In genomic region chr3:186871403-186871924, GRCh38 we compare ENCODE assay signal across 1 cellular context.
A peak's percentile ranks its signal among the peaks of the same experiment; 100 is the strongest.
TF ChIP-seq lines count a peak whose summit lies in the region.

No MANE protein-coding gene starts in this region.

TF ChIP-seq in K562, 482 proteins besides CTCF, POLR2A, EP300 and RAD21 (continued from another document and continues in another):
- no peak for TF ChIP-seq RNF219 (CRISPR knock-in tag; IDR thresholded peaks at IDR 0.05)
- no peak for TF ChIP-seq THRB (CRISPR knock-in tag; conservative IDR thresholded peaks at IDR 0.05)
- no peak for TF ChIP-seq ZC3H11A (IDR thresholded peaks at IDR 0.05; ENCODE audit: low read depth, low read length)
- no peak for TF ChIP-seq ZNF184 (CRISPR knock-in tag; IDR thresholded peaks at IDR 0.05)
- TF ChIP-seq SOX6 (IDR thresholded peaks at IDR 0.05) = peak; percentile 81
- no peak for TF ChIP-seq NFYB (IDR thresholded peaks at IDR 0.05; ENCODE audit: extremely low read depth, insufficient read length)
- no peak for TF ChIP-seq ZBTB1 (CRISPR knock-in tag; IDR thresholded peaks at IDR 0.05; ENCODE audit: borderline replicate concordance, low read depth)
- no peak for TF ChIP-seq HNRNPK (IDR thresholded peaks at IDR 0.05; ENCODE audit: low read depth, low read length, poor library complexity, severe bottlenecking)
- no peak; the same call in 1 of the 2 replicates for TF ChIP-seq PHB2 (IDR thresholded peaks at IDR 0.05; ENCODE audit: low read depth)
- no peak for TF ChIP-seq XRCC3 (IDR thresholded peaks at IDR 0.05)
- no peak for TF ChIP-seq PCBP2 (IDR thresholded peaks at IDR 0.05; ENCODE audit: low read depth, low read length, poor library complexity, severe bottlenecking)
- TF ChIP-seq ZFP1 (CRISPR knock-in tag; IDR thresholded peaks at IDR 0.05) = no peak
- TF ChIP-seq CBFA2T2 (conservative IDR thresholded peaks at IDR 0.05) = peak; percentile 64
- TF ChIP-seq GATA2 (CRISPR knock-in tag; IDR thresholded peaks at IDR 0.05) = no peak
- TF ChIP-seq ZNF280B (CRISPR knock-in tag; IDR thresholded peaks at IDR 0.05) = no peak
- TF ChIP-seq DPF2 (IDR thresholded peaks at IDR 0.05) = peak; percentile 90
- TF ChIP-seq BDP1 (IDR thresholded peaks at IDR 0.05; ENCODE audit: insufficient read depth, insufficient read length) = no peak
- TF ChIP-seq GTF3C2 (IDR thresholded peaks at IDR 0.05; ENCODE audit: borderline replicate concordance, extremely low read depth, insufficient read length) = no peak
- TF ChIP-seq SMAD1 (IDR thresholded peaks at IDR 0.05; ENCODE audit: low read depth, low read length, partially characterized antibody) = no peak
- no peak for TF ChIP-seq MLX (CRISPR knock-in tag; conservative IDR thresholded peaks at IDR 0.05)
- TF ChIP-seq NR2C2 (CRISPR knock-in tag; IDR thresholded peaks at IDR 0.05) = no peak
- peak; percentile 29; the same call in 1 of the 2 replicates for TF ChIP-seq NR2C2 (tag; IDR thresholded peaks at IDR 0.05)
- no peak for TF ChIP-seq ZNF197 (CRISPR knock-in tag; IDR thresholded peaks at IDR 0.05; ENCODE audit: low read depth)
- peak; percentile 56 for TF ChIP-seq FOXM1 (IDR thresholded peaks at IDR 0.05; ENCODE audit: low read depth)
- TF ChIP-seq FOXM1 (CRISPR knock-in tag; IDR thresholded peaks at IDR 0.05; ENCODE audit: low read depth) = no peak
- no peak for TF ChIP-seq HOXB6 (CRISPR knock-in tag; IDR thresholded peaks at IDR 0.05; ENCODE audit: borderline replicate concordance)
- no peak for TF ChIP-seq ZFP30 (CRISPR knock-in tag; IDR thresholded peaks at IDR 0.05; ENCODE audit: borderline replicate concordance)
- TF ChIP-seq ZNF444 (CRISPR knock-in tag; IDR thresholded peaks at IDR 0.05) = no peak
- no peak for TF ChIP-seq GMEB1 (CRISPR knock-in tag; IDR thresholded peaks at IDR 0.05)
- TF ChIP-seq MYBL2 (IDR thresholded peaks at IDR 0.05; ENCODE audit: low read depth) = no peak
- TF ChIP-seq MYBL2 (CRISPR knock-in tag; IDR thresholded peaks at IDR 0.05; ENCODE audit: borderline replicate concordance) = no peak
- no peak for TF ChIP-seq RERE (CRISPR knock-in tag; IDR thresholded peaks at IDR 0.05; ENCODE audit: borderline replicate concordance)
- no peak for TF ChIP-seq CBX1 (IDR thresholded peaks at IDR 0.05; ENCODE audit: low read depth)
- no peak for TF ChIP-seq E2F1 (CRISPR knock-in tag; IDR thresholded peaks at IDR 0.05)
- peak; percentile 65 for TF ChIP-seq PKNOX1 (IDR thresholded peaks at IDR 0.05)
- TF ChIP-seq E2F6 (IDR thresholded peaks at IDR 0.05; ENCODE audit: borderline replicate concordance in 1 of 2, extremely low read depth in 1 of 2, insufficient read depth in 1 of 2, insufficient read length in 1 of 2, low read depth in 1 of 2, low read length in 1 of 2, poor library complexity in 1 of 2, severe bottlenecking in 1 of 2) = no peak
- TF ChIP-seq RCOR1 (IDR thresholded peaks at IDR 0.05; ENCODE audit: borderline replicate concordance in 1 of 2, low read depth in 2 of 2, low read length in 2 of 2) = peak in 1 of 2 experiments; percentile 74; a peak in 1 of 4 replicates
- TF ChIP-seq ZNF561 (CRISPR knock-in tag; conservative IDR thresholded peaks at IDR 0.05) = no peak
- no peak for TF ChIP-seq ZBTB9 (CRISPR knock-in tag; IDR thresholded peaks at IDR 0.05)
- no peak for TF ChIP-seq ZNF699 (CRISPR knock-in tag; IDR thresholded peaks at IDR 0.05; ENCODE audit: insufficient replicate concordance)
- no peak for TF ChIP-seq SIN3A (IDR thresholded peaks at IDR 0.05; ENCODE audit: borderline replicate concordance in 2 of 2, control insufficient read depth in 1 of 2, low read depth in 2 of 2, low read length in 2 of 2)
